Comparison of ENCODE assay signal across 8 cellular contexts in genomic region chr12:8242881-8243681, GRCh38. TPM values are rescaled to one million over a fixed set of nuclear protein-coding genes. Genes with fewer than 3 reads are reported as not detected.
DNase-seq lines count a peak whose midpoint lies in the region; ATAC-seq and TF ChIP-seq lines count a peak whose summit lies in the region.
"Not testable (repeated sequence)": the region's sequence is repeated elsewhere in the genome, so short reads cannot be mapped to it uniquely, and the experiment has no call there.

No MANE protein-coding gene starts in this region.

- H3K36me3 ChIP-seq in lung (ENCODE audit: control insufficient read depth in 2 of 2, insufficient read depth in 2 of 2, low read length in 2 of 2): not testable (repeated sequence)

- peak; percentile 32 for ATAC-seq in GM19468 (IDR thresholded peaks at IDR 0.05; ENCODE audit: extremely low read depth, unreplicated experiment)
- ATAC-seq in lung (ENCODE audit: insufficient read depth, low FRiP score): peak; percentile 99

- not testable (repeated sequence) for TF ChIP-seq CTCF in lung (IDR thresholded peaks at IDR 0.05; ENCODE audit: control extremely low read depth, extremely low read depth)

- H3K4me1 ChIP-seq in lung (ENCODE audit: control insufficient read depth in 2 of 2, insufficient read depth in 2 of 2, low read length in 2 of 2): not testable (repeated sequence)

- WGBS in lung, 2 donors: 1% methylated on average over 36 to 56 of the region's 56 CpGs

- H3K4me3 ChIP-seq in lung: peak overlapping the region; percentile 67

- H3K27me3 ChIP-seq in lung (ENCODE audit: control insufficient read depth, insufficient read depth): not testable (repeated sequence)

- H3K9me3 ChIP-seq in lung (ENCODE audit: control insufficient read depth in 2 of 2, insufficient read depth in 1 of 2, low read length in 1 of 2): not testable (repeated sequence)

- peak; percentile 97 for DNase-seq in CD1c-positive myeloid dendritic cell (ENCODE audit: extremely low spot score)
- peak; percentile 36 to 100 (median 96) for DNase-seq in HUDEP-2 (lab: John Stamatoyannopoulos, UW; ENCODE audit: unreplicated experiment in 76 of 76)
- DNase-seq in NOMO-1 treated with dmso at 0.1 percent for 144 hours (lab: John Stamatoyannopoulos, UW; ENCODE audit: unreplicated experiment): peak; percentile 96
- DNase-seq in activated CD8-positive, alpha-beta memory T cell treated with anti-CD3 and anti-CD28 coated beads for 48 hours (ENCODE audit: low read depth in 2 of 3, low spot score in 2 of 3): peak; percentile 97 to 100 (median 99)
- peak; percentile 99 for DNase-seq in effector CD4-positive, alpha-beta T cell
- DNase-seq in lung (ENCODE audit: low spot score): peak; percentile 99
- peak; percentile 99 for DNase-seq in stimulated activated CD4-positive, alpha-beta T cell treated with anti-CD3 and anti-CD28 coated beads, Interleukin-4, amount 100 ng/mL, for 4 hours

- H3K27ac ChIP-seq in lung (ENCODE audit: low read depth in 1 of 2, low read length in 1 of 2): peak overlapping the region; percentile 67 to 79

RNA-seq across cellular contexts. Expression of gene FAM90A1, which starts 15.7 kb away (rescaled TPM):
- total RNA-seq in lung: under 1 TPM; 0.14 to 0.58 TPM
- under 1 TPM; 0.24 to 0.35 TPM for polyA plus RNA-seq in lung

Comparison
In these comparisons a context has a peak if more than half of its experiments do, and no peak if none do; other contexts are left out.
1. Peak in every context shown above with its lines: DNase-seq, ATAC-seq, H3K4me3 ChIP-seq and H3K27ac ChIP-seq.